In genomic region chr20:47252879-47253307, GRCh38 we compare ENCODE assay signal across 1 cellular context.
TF ChIP-seq lines count a peak whose summit lies in the region.

No MANE protein-coding gene starts in this region.

TF ChIP-seq in IMR-90, 13 proteins besides CTCF, POLR2A, EP300 and RAD21 (continued from another document):
- TF ChIP-seq ELK1 (IDR thresholded peaks at IDR 0.05; ENCODE audit: borderline replicate concordance, low read depth, low read length) (no peak), SMC3 (IDR thresholded peaks at IDR 0.05; ENCODE audit: low read depth, low read length) (no peak), MAFK (IDR thresholded peaks at IDR 0.05; ENCODE audit: low read depth, low read length) (no peak), FOS (IDR thresholded peaks at IDR 0.05; ENCODE audit: low read depth, low read length) (no peak), NFE2L2 (IDR thresholded peaks at IDR 0.05; ENCODE audit: low read depth, low read length) (no peak), MXI1 (IDR thresholded peaks at IDR 0.05; ENCODE audit: borderline replicate concordance, low read depth, low read length) (no peak), RCOR1 (IDR thresholded peaks at IDR 0.05; ENCODE audit: insufficient replicate concordance, low read length) (no peak)
TF ChIP-seq in IMR-90: peak in this region for 0.
